1 cellular context compared by ENCODE assay signal in the genomic region with DNA sequence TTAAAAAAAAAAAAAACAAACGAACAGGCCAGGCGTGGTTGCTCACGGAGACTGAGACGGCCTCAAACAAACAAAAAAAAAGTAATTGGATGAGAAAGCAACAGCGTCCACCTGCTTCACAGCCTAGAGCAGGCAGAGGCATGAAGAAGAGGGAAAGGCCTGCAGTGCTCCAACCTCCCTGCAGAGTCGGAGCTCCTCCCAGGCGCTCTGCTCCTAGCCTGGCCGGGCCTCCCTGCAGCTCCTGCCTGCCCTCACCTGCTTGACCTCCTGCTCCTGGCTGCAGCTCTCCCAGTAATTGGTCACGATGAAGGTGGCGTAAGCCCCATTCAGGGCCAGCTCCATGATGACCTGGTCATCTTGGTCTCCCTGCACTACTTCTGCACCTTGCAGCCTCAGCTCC.
TF ChIP-seq lines count a peak whose summit lies in the region.

No MANE protein-coding gene starts in this region.

TF ChIP-seq in K562, 482 proteins besides CTCF, POLR2A, EP300 and RAD21:
- TF ChIP-seq CCNT2 (IDR thresholded peaks at IDR 0.05; ENCODE audit: borderline replicate concordance, extremely low read depth, insufficient read length, low read depth, low read length) (no peak), RBFOX2 (IDR thresholded peaks at IDR 0.05; ENCODE audit: low read depth, low read length) (peak; percentile 46; the same call in 1 of the 2 replicates), SRSF7 (optimal IDR thresholded peaks at IDR 0.05; ENCODE audit: low read depth, low read length) (no peak), POLR2AphosphoS5 (IDR thresholded peaks at IDR 0.05; ENCODE audit: control insufficient read depth, insufficient read depth, low read depth, low read length) (0 out of 2 replicates have a peak, but pooled peaks have one; percentile 8), POLR2G (IDR thresholded peaks at IDR 0.05; ENCODE audit: low read depth, low read length) (0 out of 2 replicates have a peak, but pooled peaks have one; percentile 21)
- TF ChIP-seq, protein P1, sequence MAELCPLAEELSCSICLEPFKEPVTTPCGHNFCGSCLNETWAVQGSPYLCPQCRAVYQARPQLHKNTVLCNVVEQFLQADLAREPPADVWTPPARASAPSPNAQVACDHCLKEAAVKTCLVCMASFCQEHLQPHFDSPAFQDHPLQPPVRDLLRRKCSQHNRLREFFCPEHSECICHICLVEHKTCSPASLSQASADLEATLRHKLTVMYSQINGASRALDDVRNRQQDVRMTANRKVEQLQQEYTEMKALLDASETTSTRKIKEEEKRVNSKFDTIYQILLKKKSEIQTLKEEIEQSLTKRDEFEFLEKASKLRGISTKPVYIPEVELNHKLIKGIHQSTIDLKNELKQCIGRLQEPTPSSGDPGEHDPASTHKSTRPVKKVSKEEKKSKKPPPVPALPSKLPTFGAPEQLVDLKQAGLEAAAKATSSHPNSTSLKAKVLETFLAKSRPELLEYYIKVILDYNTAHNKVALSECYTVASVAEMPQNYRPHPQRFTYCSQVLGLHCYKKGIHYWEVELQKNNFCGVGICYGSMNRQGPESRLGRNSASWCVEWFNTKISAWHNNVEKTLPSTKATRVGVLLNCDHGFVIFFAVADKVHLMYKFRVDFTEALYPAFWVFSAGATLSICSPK (IDR thresholded peaks at IDR 0.05; ENCODE audit: borderline replicate concordance), result no peak
- TF ChIP-seq, protein P2, sequence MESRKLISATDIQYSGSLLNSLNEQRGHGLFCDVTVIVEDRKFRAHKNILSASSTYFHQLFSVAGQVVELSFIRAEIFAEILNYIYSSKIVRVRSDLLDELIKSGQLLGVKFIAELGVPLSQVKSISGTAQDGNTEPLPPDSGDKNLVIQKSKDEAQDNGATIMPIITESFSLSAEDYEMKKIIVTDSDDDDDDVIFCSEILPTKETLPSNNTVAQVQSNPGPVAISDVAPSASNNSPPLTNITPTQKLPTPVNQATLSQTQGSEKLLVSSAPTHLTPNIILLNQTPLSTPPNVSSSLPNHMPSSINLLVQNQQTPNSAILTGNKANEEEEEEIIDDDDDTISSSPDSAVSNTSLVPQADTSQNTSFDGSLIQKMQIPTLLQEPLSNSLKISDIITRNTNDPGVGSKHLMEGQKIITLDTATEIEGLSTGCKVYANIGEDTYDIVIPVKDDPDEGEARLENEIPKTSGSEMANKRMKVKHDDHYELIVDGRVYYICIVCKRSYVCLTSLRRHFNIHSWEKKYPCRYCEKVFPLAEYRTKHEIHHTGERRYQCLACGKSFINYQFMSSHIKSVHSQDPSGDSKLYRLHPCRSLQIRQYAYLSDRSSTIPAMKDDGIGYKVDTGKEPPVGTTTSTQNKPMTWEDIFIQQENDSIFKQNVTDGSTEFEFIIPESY (CRISPR knock-in tag; IDR thresholded peaks at IDR 0.05), result no peak
- TF ChIP-seq, protein P3, sequence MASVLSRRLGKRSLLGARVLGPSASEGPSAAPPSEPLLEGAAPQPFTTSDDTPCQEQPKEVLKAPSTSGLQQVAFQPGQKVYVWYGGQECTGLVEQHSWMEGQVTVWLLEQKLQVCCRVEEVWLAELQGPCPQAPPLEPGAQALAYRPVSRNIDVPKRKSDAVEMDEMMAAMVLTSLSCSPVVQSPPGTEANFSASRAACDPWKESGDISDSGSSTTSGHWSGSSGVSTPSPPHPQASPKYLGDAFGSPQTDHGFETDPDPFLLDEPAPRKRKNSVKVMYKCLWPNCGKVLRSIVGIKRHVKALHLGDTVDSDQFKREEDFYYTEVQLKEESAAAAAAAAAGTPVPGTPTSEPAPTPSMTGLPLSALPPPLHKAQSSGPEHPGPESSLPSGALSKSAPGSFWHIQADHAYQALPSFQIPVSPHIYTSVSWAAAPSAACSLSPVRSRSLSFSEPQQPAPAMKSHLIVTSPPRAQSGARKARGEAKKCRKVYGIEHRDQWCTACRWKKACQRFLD (CRISPR knock-in tag; IDR thresholded peaks at IDR 0.05), result no peak
- TF ChIP-seq, protein P4, sequence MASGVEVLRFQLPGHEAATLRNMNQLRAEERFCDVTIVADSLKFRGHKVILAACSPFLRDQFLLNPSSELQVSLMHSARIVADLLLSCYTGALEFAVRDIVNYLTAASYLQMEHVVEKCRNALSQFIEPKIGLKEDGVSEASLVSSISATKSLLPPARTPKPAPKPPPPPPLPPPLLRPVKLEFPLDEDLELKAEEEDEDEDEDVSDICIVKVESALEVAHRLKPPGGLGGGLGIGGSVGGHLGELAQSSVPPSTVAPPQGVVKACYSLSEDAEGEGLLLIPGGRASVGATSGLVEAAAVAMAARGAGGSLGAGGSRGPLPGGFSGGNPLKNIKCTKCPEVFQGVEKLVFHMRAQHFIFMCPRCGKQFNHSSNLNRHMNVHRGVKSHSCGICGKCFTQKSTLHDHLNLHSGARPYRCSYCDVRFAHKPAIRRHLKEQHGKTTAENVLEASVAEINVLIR (CRISPR knock-in tag; IDR thresholded peaks at IDR 0.05), result no peak
- TF ChIP-seq, protein P5, sequence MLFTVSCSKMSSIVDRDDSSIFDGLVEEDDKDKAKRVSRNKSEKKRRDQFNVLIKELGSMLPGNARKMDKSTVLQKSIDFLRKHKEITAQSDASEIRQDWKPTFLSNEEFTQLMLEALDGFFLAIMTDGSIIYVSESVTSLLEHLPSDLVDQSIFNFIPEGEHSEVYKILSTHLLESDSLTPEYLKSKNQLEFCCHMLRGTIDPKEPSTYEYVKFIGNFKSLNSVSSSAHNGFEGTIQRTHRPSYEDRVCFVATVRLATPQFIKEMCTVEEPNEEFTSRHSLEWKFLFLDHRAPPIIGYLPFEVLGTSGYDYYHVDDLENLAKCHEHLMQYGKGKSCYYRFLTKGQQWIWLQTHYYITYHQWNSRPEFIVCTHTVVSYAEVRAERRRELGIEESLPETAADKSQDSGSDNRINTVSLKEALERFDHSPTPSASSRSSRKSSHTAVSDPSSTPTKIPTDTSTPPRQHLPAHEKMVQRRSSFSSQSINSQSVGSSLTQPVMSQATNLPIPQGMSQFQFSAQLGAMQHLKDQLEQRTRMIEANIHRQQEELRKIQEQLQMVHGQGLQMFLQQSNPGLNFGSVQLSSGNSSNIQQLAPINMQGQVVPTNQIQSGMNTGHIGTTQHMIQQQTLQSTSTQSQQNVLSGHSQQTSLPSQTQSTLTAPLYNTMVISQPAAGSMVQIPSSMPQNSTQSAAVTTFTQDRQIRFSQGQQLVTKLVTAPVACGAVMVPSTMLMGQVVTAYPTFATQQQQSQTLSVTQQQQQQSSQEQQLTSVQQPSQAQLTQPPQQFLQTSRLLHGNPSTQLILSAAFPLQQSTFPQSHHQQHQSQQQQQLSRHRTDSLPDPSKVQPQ (CRISPR knock-in tag; IDR thresholded peaks at IDR 0.05; ENCODE audit: borderline replicate concordance), result no peak
